In genomic region chr14:65185859-65186258, GRCh38 we compare ENCODE assay signal across 20 cellular contexts.
"Had no signal": no experiment of that assay in that cellular context is flagged by ENCODE, and none has a peak within 500 bp of the region (broad histone marks: within the 10 kb centered on the region; RNA-seq: fewer than 3 reads in every experiment).

No MANE protein-coding gene starts in this region.

- H3K27ac Mint-ChIP-seq: mesothelial cell of epicardium; natural killer cell; progenitor cell of endocrine pancreas; stimulated activated effector memory CD8-positive, alpha-beta T cell treated with anti-CD3 and anti-CD28 coated beads, Interleukin-12 subunit alpha, Interleukin-12 subunit beta, amount 100 ng/mL, for 72 hours had no signal

- H3K4me3 Mint-ChIP-seq: mesothelial cell of epicardium; naive B cell; natural killer cell; stimulated activated effector memory CD8-positive, alpha-beta T cell treated with anti-CD3 and anti-CD28 coated beads, Interleukin-12 subunit alpha, Interleukin-12 subunit beta, amount 100 ng/mL, for 72 hours; stimulated activated naive CD8-positive, alpha-beta T cell treated with anti-CD3 and anti-CD28 coated beads, Interleukin-15, Interleukin-2, amounts not matched to agents 100 ng/mL and 50 ng/mL, for 24 hours had no signal

- H3K36me3 Mint-ChIP-seq: natural killer cell; stimulated activated effector memory CD8-positive, alpha-beta T cell treated with anti-CD3 and anti-CD28 coated beads, Interleukin-12 subunit alpha, Interleukin-12 subunit beta, amount 100 ng/mL, for 72 hours had no signal

- ATAC-seq: left cardiac atrium; left lobe of liver; natural killer cell; right lobe of liver; stimulated activated effector memory CD8-positive, alpha-beta T cell treated with anti-CD3 and anti-CD28 coated beads, Interleukin-12 subunit alpha, Interleukin-12 subunit beta, amount 100 ng/mL, for 72 hours; upper lobe of right lung had no signal

- H3K4me1 Mint-ChIP-seq: natural killer cell had no signal

- DNase-seq: hippocampal formation; kidney glomerular epithelial cell; left cardiac atrium; mesendoderm; naive B cell; natural killer cell; ovary; right lobe of liver; spleen; stimulated activated CD4-positive, alpha-beta T cell treated with anti-CD3 and anti-CD28 coated beads, Interleukin-4, amount 100 ng/mL, for 24 hours; stimulated activated naive CD4-positive, alpha-beta T cell; tibial artery; trophoblast cell; upper lobe of right lung; uterus had no signal
